ENCODE assay signal across 8 cellular contexts in the genomic region with DNA sequence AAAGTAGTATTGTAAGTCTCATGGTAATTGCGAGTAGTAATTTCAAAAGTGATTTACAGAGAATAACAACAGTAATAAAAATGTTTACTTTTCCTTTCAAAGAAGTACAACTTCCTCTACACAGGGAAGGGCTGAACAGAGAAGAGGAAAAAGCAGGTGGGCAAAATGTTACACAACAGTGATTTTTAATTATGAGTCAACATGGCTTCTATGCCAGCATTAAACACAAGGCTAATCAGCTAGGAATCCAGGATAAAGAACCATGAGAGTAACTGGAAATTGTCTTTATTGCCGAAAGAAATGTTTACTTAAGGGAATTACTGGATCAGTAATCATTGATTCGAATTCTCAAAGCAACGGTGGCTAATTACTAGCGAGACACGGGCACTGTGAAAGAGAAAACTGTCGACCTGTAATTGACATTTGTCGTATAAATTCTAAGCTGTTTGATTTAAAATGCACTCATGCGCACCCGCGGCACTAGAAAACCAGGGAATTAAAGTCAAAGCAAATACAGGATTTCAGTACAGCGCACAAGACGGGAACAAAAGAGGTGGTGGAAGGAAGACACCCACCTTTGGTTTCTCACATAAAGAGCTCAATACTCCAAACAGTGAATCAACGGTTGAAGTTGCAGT. TPM values are rescaled to one million over a fixed set of nuclear protein-coding genes. Genes with fewer than 3 reads are reported as not detected.
A peak's percentile ranks its signal among the peaks of the same experiment; 100 is the strongest.
DNase-seq lines count a peak whose midpoint lies in the region; ATAC-seq, FAIRE-seq and TF ChIP-seq lines count a peak whose summit lies in the region.

No MANE protein-coding gene starts in this region.

- no peak for TF ChIP-seq CTCF in GM12878 (IDR thresholded peaks at IDR 0.05 in 2 of 3, conservative IDR thresholded peaks at IDR 0.05 in 1 of 3; ENCODE audit: control insufficient read depth in 2 of 3, extremely low read depth in 1 of 3, insufficient read depth in 1 of 3, low read depth in 3 of 3, low read length in 3 of 3)

- H3K79me2 ChIP-seq in ACC112 (ENCODE audit: control insufficient read depth, insufficient read depth, low read length, unreplicated experiment) (peaks cover 17% of the 10 kb centered on the region), GM12878 (ENCODE audit: control insufficient read depth, insufficient read depth, low read length) (peaks cover 2% of the 10 kb centered on the region; the same call in 1 of the 2 replicates)

- in situ Hi-C loops in GM12878 (cut with MboI), result no loop called here

- DNase-seq in GM12892 (ENCODE audit: insufficient read length), result no peak
- peak; percentile 62 for DNase-seq in NCI-H2227 treated with DMSO at 0.1 percent for 48 hours (lab: John Stamatoyannopoulos, UW)
- DNase-seq in GM12878 (ENCODE audit: low read depth, low spot score), result no peak
- DNase-seq in kidney glomerular epithelial cell (lab: John Stamatoyannopoulos, UW), result peak; percentile 67
- no peak for DNase-seq in stimulated activated naive CD8-positive, alpha-beta T cell treated with anti-CD3 and anti-CD28 coated beads, Interleukin-15, Interleukin-2, amounts not matched to agents 100 U/mL and 50 U/mL, for 24 hours
- DNase-seq in occipital lobe (lab: John Stamatoyannopoulos, UW), result no peak

- RAD21 ChIA-PET in GM12878 (lab: Charles Lee; ENCODE audit: unreplicated experiment), result interaction anchor here (0.6 to 7.1 kb wide), 23 partner anchors 9 to 303 kb away, joined by 3 to 82 read pairs (median 6); a partner anchor contains a TSS

- TF ChIP-seq EP300 in GM12878 (IDR thresholded peaks at IDR 0.05; ENCODE audit: borderline replicate concordance in 1 of 2, control insufficient read depth in 1 of 2, low read depth in 2 of 2, low read length in 2 of 2), result no peak

- H3K27ac ChIP-seq in ACC112 (ENCODE audit: low read depth, low read length) (peak overlapping the region; percentile 54), GM12878 (ENCODE audit: control insufficient read depth, insufficient read depth) (peak overlapping the region; percentile 50)

- H2AFZ ChIP-seq in ACC112 (ENCODE audit: low read length, unreplicated experiment), result peak overlapping the region; percentile 89
- H2AFZ ChIP-seq in GM12878 (ENCODE audit: control insufficient read depth, low read depth, low read length), result peak overlapping the region; percentile 82

- no peak for TF ChIP-seq POLR2A in GM12892 (IDR thresholded peaks at IDR 0.05; ENCODE audit: low read depth, low read length)
- no peak for TF ChIP-seq POLR2A in GM12878 (IDR thresholded peaks at IDR 0.05; ENCODE audit: low read depth, low read length)

- 11% methylated on average over 14 of the region's 14 CpGs for WGBS in GM12878 (ENCODE audit: insufficient coverage, insufficient replicate concordance, low lambda C conversion rate, missing lambda C conversion rate)

- CTCF ChIA-PET in GM12878 (lab: Yijun Ruan, JAX), result interaction anchor here (0.5 to 7.5 kb wide), 26 partner anchors 9 to 306 kb away, joined by 3 to 77 read pairs (median 4); a partner anchor contains a TSS

- POLR2A ChIA-PET in GM12878 (lab: Charles Lee), result interaction anchor here (0.5 to 7.8 kb wide), 13 partner anchors 9 to 293 kb away, joined by 3 to 52 read pairs (median 4); a partner anchor contains a TSS

- intact Hi-C loops in GM12878 (cut with micrococcal nuclease; ENCODE audit: unreplicated experiment), result loop anchor here (2.0 kb wide), 1 partner anchor 15 kb away; a partner anchor contains a TSS

- H3K4me1 ChIP-seq in ACC112 (ENCODE audit: control insufficient read depth, insufficient read depth, low read length, unreplicated experiment), result peaks cover 11% of the 10 kb centered on the region
- no peaks in the 10 kb centered on the region; the same call in 1 of the 2 replicates for H3K4me1 ChIP-seq in GM12878 (ENCODE audit: control insufficient read depth, insufficient read depth, low read length)

- no peaks in the 10 kb centered on the region for H3K27me3 ChIP-seq in ACC112 (ENCODE audit: insufficient read depth, low read length)
- no peaks in the 10 kb centered on the region for H3K27me3 ChIP-seq in GM12878 (replicated peaks in 1 of 2; ENCODE audit: control insufficient read depth in 2 of 2, insufficient read depth in 2 of 2, low read length in 1 of 2)

- no peak for TF ChIP-seq RAD21 in GM12878 (IDR thresholded peaks at IDR 0.05; ENCODE audit: insufficient read depth, low read depth, low read length)

- H3K9ac ChIP-seq in GM12878 (ENCODE audit: control insufficient read depth, insufficient read depth, low read length), result peak overlapping the region; percentile 59

- no peaks in the 10 kb centered on the region for H3K36me3 ChIP-seq in ACC112 (ENCODE audit: insufficient read depth, low read length)
- no peaks in the 10 kb centered on the region for H3K36me3 ChIP-seq in GM12878 (ENCODE audit: control insufficient read depth in 2 of 2, insufficient read depth in 2 of 2, low read length in 1 of 2)

- ATAC-seq in GM12878, result no peak
- peak; percentile 3 for ATAC-seq in stimulated activated naive CD8-positive, alpha-beta T cell treated with anti-CD3 and anti-CD28 coated beads, Interleukin-15, Interleukin-2, amounts not matched to agents 100 U/mL and 50 U/mL, for 24 hours
- ATAC-seq in GM19467 (IDR thresholded peaks at IDR 0.05; ENCODE audit: unreplicated experiment), result no peak

- no TSS peak for BruUV-seq in GM12878 (replicated peaks; lab: Mats Ljungman, UMichigan)

- no peaks in the 10 kb centered on the region for H4K20me1 ChIP-seq in GM12878 (ENCODE audit: control insufficient read depth, insufficient read depth)

- no peaks in the 10 kb centered on the region for H3K9me3 ChIP-seq in GM12878 (replicated peaks; ENCODE audit: control insufficient read depth, insufficient read depth, low read length)

- H3K4me3 ChIP-seq in ACC112 (ENCODE audit: low read depth, low read length), result peak overlapping the region; percentile 82
- H3K4me3 ChIP-seq in GM12878, result peak overlapping the region; percentile 92

- SMC1A ChIA-PET in GM12878 (lab: Charles Lee; ENCODE audit: uncharacterized antibody, unreplicated experiment), result interaction anchor here (0.6 to 5.8 kb wide), 31 partner anchors 9 to 305 kb away, joined by 3 to 77 read pairs (median 6); a partner anchor contains a TSS

- H3K4me2 ChIP-seq in GM12878 (ENCODE audit: control insufficient read depth, insufficient read depth), result peak overlapping the region; percentile 91

- peak; percentile 44 for FAIRE-seq in GM12892 (lab: Jason Lieb, UNC)
- FAIRE-seq in GM12878 (lab: Jason Lieb, UNC), result peak; percentile 62

RNA-seq across cellular contexts. Expression of a gene that starts 15.5 kb away (rescaled TPM):
- polyA plus RNA-seq in GM12892 (2012; ENCODE audit: missing spikeins), result 26.0 TPM
- total RNA-seq in GM12878 (2013; cell fraction: nucleolus; rRNA removed), result 16.7 and 17.2 TPM in 2 replicates
- 19.9 and 22.1 TPM in 2 replicates for total RNA-seq in GM12878 (2014; rRNA removed)
- total RNA-seq in GM12878 (2014; rRNA removed; fragmentation: Illumina TruSeq; extraction: Trizol), result 28.5 and 29.2 TPM in 2 replicates
- 33.3 and 34.2 TPM in 2 replicates for total RNA-seq in GM12878 (2021)
- 25.5 TPM for polyA plus RNA-seq in GM12878 (2011; ENCODE audit: low read depth)
- polyA plus RNA-seq in GM12878 (2011; rRNA removed), result 18.7 and 23.6 TPM in 2 replicates
- polyA plus RNA-seq in GM12878 (2011; cell fraction: cytosol; rRNA removed), result 12.4 and 14.0 TPM in 2 replicates
- polyA plus RNA-seq in GM12878 (2011; cell fraction: nucleus; rRNA removed), result 10.9 and 16.4 TPM in 2 replicates
- polyA plus RNA-seq in GM12878 (2012), result 32.8 and 41.8 TPM in 2 replicates
- 60.7 and 66.8 TPM in 2 replicates for polyA plus RNA-seq in GM12878 (2014; fragmentation: Illumina TruSeq; extraction: Trizol)
- 10 to 100 TPM; 15.8 to 21.1 TPM for polyA plus RNA-seq in GM12878 (2014; fragmentation: Nextera tagmentation; extraction: Ambion mirVana)
- polyA plus RNA-seq in GM12878 (2014; rRNA removed), result 33.5 and 38.9 TPM in 2 replicates
- 10 to 100 TPM; 21.5 to 23.4 TPM for polyA plus RNA-seq in GM12878 (2016; fragmentation: Nextera tagmentation; extraction: Ambion mirVana)
- 6.1 and 6.9 TPM in 2 replicates for polyA minus RNA-seq in GM12878 (2011; rRNA and poly(A)+ RNA removed)
- polyA minus RNA-seq in GM12878 (2011; cell fraction: cytosol; rRNA and poly(A)+ RNA removed), result 3.3 and 4.9 TPM in 2 replicates
- polyA minus RNA-seq in GM12878 (2011; cell fraction: nucleus; rRNA and poly(A)+ RNA removed), result 4.6 and 7.4 TPM in 2 replicates
- total RNA-seq in occipital lobe, result 15.0 TPM

RNA-seq across cellular contexts. Expression of a gene that starts 17.9 kb away (rescaled TPM):
- polyA plus RNA-seq in GM12892 (2012; ENCODE audit: missing spikeins), result 8.2 TPM
- total RNA-seq in GM12878 (2013; cell fraction: nucleolus; rRNA removed), result 41.0 and 44.3 TPM in 2 replicates
- total RNA-seq in GM12878 (2014; rRNA removed) (20.9 and 23.9 TPM in 2 replicates), GM12878 (2014; rRNA removed; fragmentation: Illumina TruSeq; extraction: Trizol) (26.9 and 27.7 TPM in 2 replicates), GM12878 (2021) (22.5 and 28.3 TPM in 2 replicates), occipital lobe (582 TPM)
- 9.8 TPM for polyA plus RNA-seq in GM12878 (2011; ENCODE audit: low read depth)
- polyA plus RNA-seq in GM12878 (2011; rRNA removed) (9.1 and 9.4 TPM in 2 replicates), GM12878 (2014; fragmentation: Illumina TruSeq; extraction: Trizol) (21.4 and 35.8 TPM in 2 replicates), GM12878 (2014; fragmentation: Nextera tagmentation; extraction: Ambion mirVana) (1 to 10 TPM; 6.5 to 7.3 TPM), GM12878 (2014; rRNA removed) (14.8 and 15.1 TPM in 2 replicates), GM12878 (2016; fragmentation: Nextera tagmentation; extraction: Ambion mirVana) (10 to 100 TPM in 1 of 2 experiments, 1 to 10 TPM in 1; 5.1 to 11.1 TPM)
- polyA plus RNA-seq in GM12878 (2011; cell fraction: cytosol; rRNA removed), result 1.9 and 2.9 TPM in 2 replicates
- polyA plus RNA-seq in GM12878 (2011; cell fraction: nucleus; rRNA removed), result 9.2 and 9.6 TPM in 2 replicates
- polyA plus RNA-seq in GM12878 (2012), result 10.1 and 12.5 TPM in 2 replicates
- polyA minus RNA-seq in GM12878 (2011; rRNA and poly(A)+ RNA removed), result 3.1 and 5.6 TPM in 2 replicates
- polyA minus RNA-seq in GM12878 (2011; cell fraction: cytosol; rRNA and poly(A)+ RNA removed), result 1.7 and 2.3 TPM in 2 replicates
- polyA minus RNA-seq in GM12878 (2011; cell fraction: nucleus; rRNA and poly(A)+ RNA removed), result 4.6 and 7.8 TPM in 2 replicates

RNA-seq across cellular contexts. Expression of a gene that starts 37.5 kb away (rescaled TPM):
- 270 TPM for polyA plus RNA-seq in GM12892 (2012; ENCODE audit: missing spikeins)
- 113 and 148 TPM in 2 replicates for total RNA-seq in GM12878 (2013; cell fraction: nucleolus; rRNA removed)
- total RNA-seq in GM12878 (2014; rRNA removed) (284 and 330 TPM in 2 replicates), GM12878 (2014; rRNA removed; fragmentation: Illumina TruSeq; extraction: Trizol) (410 and 436 TPM in 2 replicates), GM12878 (2021) (276 and 280 TPM in 2 replicates), occipital lobe (not detected)
- 759 TPM for polyA plus RNA-seq in GM12878 (2011; ENCODE audit: low read depth)
- polyA plus RNA-seq in GM12878 (2011; rRNA removed) (183 and 188 TPM in 2 replicates), GM12878 (2014; fragmentation: Illumina TruSeq; extraction: Trizol) (787 and 820 TPM in 2 replicates), GM12878 (2014; fragmentation: Nextera tagmentation; extraction: Ambion mirVana) (1,000 to 10,000 TPM in 1 of 2 experiments, 100 to 1,000 TPM in 1; 617 to 1,045 TPM), GM12878 (2014; rRNA removed) (419 and 468 TPM in 2 replicates), GM12878 (2016; fragmentation: Nextera tagmentation; extraction: Ambion mirVana) (100 to 1,000 TPM; 505 to 555 TPM)
- polyA plus RNA-seq in GM12878 (2011; cell fraction: cytosol; rRNA removed), result 123 and 126 TPM in 2 replicates
- polyA plus RNA-seq in GM12878 (2011; cell fraction: nucleus; rRNA removed), result 54.4 and 69.2 TPM in 2 replicates
- 415 and 928 TPM in 2 replicates for polyA plus RNA-seq in GM12878 (2012)
- polyA minus RNA-seq in GM12878 (2011; rRNA and poly(A)+ RNA removed), result 120 and 211 TPM in 2 replicates
- 47.6 and 68.1 TPM in 2 replicates for polyA minus RNA-seq in GM12878 (2011; cell fraction: cytosol; rRNA and poly(A)+ RNA removed)
- polyA minus RNA-seq in GM12878 (2011; cell fraction: nucleus; rRNA and poly(A)+ RNA removed), result 7.1 and 11.6 TPM in 2 replicates

Comparison
In these comparisons a context has a peak if more than half of its experiments do, and no peak if none do; other contexts are left out.
1. DNase-seq: peak in NCI-H2227 treated with DMSO at 0.1 percent for 48 hours (single experiment) and kidney glomerular epithelial cell (single experiment); none in GM12892 (single experiment), GM12878 (single experiment), stimulated activated naive CD8-positive, alpha-beta T cell treated with anti-CD3 and anti-CD28 coated beads, Interleukin-15, Interleukin-2, amounts not matched to agents 100 U/mL and 50 U/mL, for 24 hours (single experiment) and occipital lobe (single experiment).
2. RNA of a gene that starts 17.9 kb away (total RNA-seq): 582 TPM in occipital lobe (single experiment); 20.9 to 44.3 TPM in GM12878; every median in the first group is over 10 times any median in the second.
3. RNA of a gene that starts 37.5 kb away (total RNA-seq): 113 to 436 TPM in GM12878; not detected in occipital lobe (single experiment); every median in the first group is over 100 times any median in the second.